Comparison of ENCODE assay signal across 19 cellular contexts in the genomic region with DNA sequence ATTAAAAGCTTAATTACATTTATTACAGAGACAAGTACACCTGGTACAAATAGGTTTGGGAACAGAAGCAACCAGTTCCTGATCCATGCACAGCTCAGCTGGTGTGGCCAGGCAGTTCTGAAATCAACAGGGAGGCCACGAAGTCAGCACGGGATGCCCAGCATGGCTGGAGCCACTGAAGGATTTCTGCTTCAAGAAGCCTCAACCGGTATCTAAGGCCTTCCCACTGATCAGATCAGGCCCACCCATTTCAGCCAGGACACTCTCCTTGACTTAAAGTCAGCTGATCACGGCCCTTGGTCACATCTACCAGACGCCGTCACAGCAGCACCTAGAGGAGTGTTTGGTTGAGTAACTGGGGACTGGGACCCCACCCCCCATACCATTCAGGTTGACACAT.
DNase-seq lines count a peak whose midpoint lies in the region; ATAC-seq and TF ChIP-seq lines count a peak whose summit lies in the region.
"Had no signal": no experiment of that assay in that cellular context is flagged by ENCODE, and none has a peak within 500 bp of the region (broad histone marks: within the 10 kb centered on the region; RNA-seq: fewer than 3 reads in every experiment).

No MANE protein-coding gene starts in this region.

- H3K27ac ChIP-seq in dorsolateral prefrontal cortex (peak overlapping the region in 34 of 59 donors; percentile 1 to 76 (median 48)), temporal lobe (ENCODE audit: low read depth, low read length) (peak overlapping the region; percentile 72)
- H3K27ac ChIP-seq: A549 had no signal

- intact Hi-C loops in cardiac septum (cut with DNase I): no loop called here
- intact Hi-C loops in left cardiac atrium (cut with DNase I): no loop called here
- intact Hi-C loops in dorsolateral prefrontal cortex (cut with DNase I): no loop called here

- DNase-seq in cardiac septum (ENCODE audit: low spot score): peak; percentile 63
- DNase-seq in left cardiac atrium: no peak
- DNase-seq in dorsolateral prefrontal cortex: peak in 1 of 10 donors; percentile 9
- DNase-seq in mucosa of gallbladder (ENCODE audit: low spot score): peak; percentile 6
- no peak for DNase-seq in DMS114 treated with DMSO at 0.1 percent for 48 hours (lab: John Stamatoyannopoulos, UW; ENCODE audit: unreplicated experiment)
- DNase-seq in NCI-H1092 treated with DMSO at 0.1 percent for 48 hours (lab: John Stamatoyannopoulos, UW): no peak
- DNase-seq in AML-193 (lab: John Stamatoyannopoulos, UW): no peak
- DNase-seq: C1 segment of cervical spinal cord, GF-D8, GOT3, HFFc6, NCI-H1417, NCI-H1930, NCI-H2171, NCI-H446, NCI-H748 treated with DMSO at 0.1 percent for 48 hours, RPMI8226 had no signal

- no peak for ATAC-seq in left cardiac atrium
- ATAC-seq: A549 had no signal

- H3K27me3 ChIP-seq in dorsolateral prefrontal cortex: no peaks in the 10 kb centered on the region

- no peak overlapping the region for H3K4me3 ChIP-seq in dorsolateral prefrontal cortex
- H3K4me3 ChIP-seq: A549 had no signal

- TF ChIP-seq CTCF in dorsolateral prefrontal cortex (IDR thresholded peaks at IDR 0.05 in 54 of 56, conservative IDR thresholded peaks at IDR 0.05 in 2 of 56; ENCODE audit: low read depth in 1 of 56, partially characterized antibody in 56 of 56): no peak

Comparison
In these comparisons a context has a peak if more than half of its experiments do, and no peak if none do; other contexts are left out.
1. DNase-seq: peak in cardiac septum (single experiment) and mucosa of gallbladder (single experiment); none in left cardiac atrium (single experiment), DMS114 treated with DMSO at 0.1 percent for 48 hours (single experiment), NCI-H1092 treated with DMSO at 0.1 percent for 48 hours (single experiment) and AML-193 (0 of 2).